In genomic region chr17:27571563-27572129, GRCh38 we compare ENCODE assay signal across 18 cellular contexts. TPM values are rescaled to one million over a fixed set of nuclear protein-coding genes. Genes with fewer than 3 reads are reported as not detected.
A peak's percentile ranks its signal among the peaks of the same experiment; 100 is the strongest.
DNase-seq lines count a peak whose midpoint lies in the region; ATAC-seq and TF ChIP-seq lines count a peak whose summit lies in the region.
"Had no signal": no experiment of that assay in that cellular context is flagged by ENCODE, and none has a peak within 500 bp of the region (broad histone marks: within the 10 kb centered on the region; RNA-seq: fewer than 3 reads in every experiment).

No MANE protein-coding gene starts in this region.

- H3K4me3 ChIP-seq in WERI-Rb-1 (ENCODE audit: low read depth, low read length): no peak overlapping the region
- no peak overlapping the region for H3K4me3 ChIP-seq in left ventricle myocardium inferior
- H3K4me3 ChIP-seq in skeletal muscle tissue (ENCODE audit: low read length in 3 of 3): peak overlapping the region; percentile 8 to 47 (median 41)
- H3K4me3 ChIP-seq: HAP-1, uterus had no signal

- peak overlapping the region; percentile 62 to 82 (median 80) for H3K9ac ChIP-seq in skeletal muscle tissue (ENCODE audit: low read depth in 1 of 3, low read length in 3 of 3)

- peaks cover 8% of the 10 kb centered on the region; the same call in 1 of the 2 replicates for H3K36me3 ChIP-seq in WERI-Rb-1
- H3K36me3 ChIP-seq in left ventricle myocardium inferior: no peaks in the 10 kb centered on the region
- no peaks in the 10 kb centered on the region for H3K36me3 ChIP-seq in skeletal muscle tissue (ENCODE audit: control insufficient read depth in 3 of 3, insufficient read depth in 3 of 3, low read length in 3 of 3)
- H3K36me3 ChIP-seq: HAP-1, uterus had no signal

- no peaks in the 10 kb centered on the region for H3K27me3 ChIP-seq in WERI-Rb-1 (ENCODE audit: insufficient read depth, low read depth, severe bottlenecking)
- H3K27me3 ChIP-seq in left ventricle myocardium inferior (ENCODE audit: low read depth): no peaks in the 10 kb centered on the region
- H3K27me3 ChIP-seq in skeletal muscle tissue (ENCODE audit: control insufficient read depth in 3 of 3, insufficient read depth in 3 of 3, low read length in 3 of 3): no peaks in the 10 kb centered on the region
- H3K27me3 ChIP-seq: uterus had no signal

- H3K9me3 ChIP-seq in WERI-Rb-1 (ENCODE audit: severe bottlenecking): no peaks in the 10 kb centered on the region
- H3K9me3 ChIP-seq in left ventricle myocardium inferior (replicated peaks): no peaks in the 10 kb centered on the region
- no peaks in the 10 kb centered on the region for H3K9me3 ChIP-seq in skeletal muscle tissue (ENCODE audit: control insufficient read depth in 3 of 3, low read length in 3 of 3)
- H3K9me3 ChIP-seq: HAP-1, uterus had no signal

- peaks cover 43% of the 10 kb centered on the region for H3K4me1 Mint-ChIP-seq in activated T-cell treated with anti-CD3 and anti-CD28 coated beads, Interleukin-2, amount 50 U/mL, for 4 hours (ENCODE audit: low read depth)

- H3K4me3 Mint-ChIP-seq in activated T-cell treated with anti-CD3 and anti-CD28 coated beads, Interleukin-2, amount 50 U/mL, for 4 hours: peak overlapping the region; percentile 19

- no peak for ATAC-seq in activated T-cell treated with anti-CD3 and anti-CD28 coated beads, Interleukin-2, amount 50 U/mL, for 4 hours
- no peak for ATAC-seq in HG03460 (IDR thresholded peaks at IDR 0.05; ENCODE audit: unreplicated experiment)
- ATAC-seq: sciatic nerve had no signal

- no peak for DNase-seq in activated T-cell treated with anti-CD3 and anti-CD28 coated beads, Interleukin-2, amount 50 U/mL, for 4 hours
- DNase-seq in activated T-cell treated with anti-CD3 and anti-CD28 coated beads, Interleukin-2, amount 50 U/mL, for 1 hour: no peak
- DNase-seq in WERI-Rb-1: peak; percentile 58
- DNase-seq in left ventricle myocardium inferior: no peak
- no peak for DNase-seq in NCI-H2029 treated with DMSO at 0.1 percent for 48 hours (lab: John Stamatoyannopoulos, UW)
- no peak for DNase-seq in RKO (ENCODE audit: low spot score)
- DNase-seq: ACHN; activated effector memory CD4-positive, alpha-beta T cell treated with anti-CD3 and anti-CD28 coated beads, Interleukin-2, amount 50 U/mL, for 16 hours; DMS53; NCI-H524 treated with DMSO at 0.1 percent for 48 hours; occipital lobe; SHP77; stimulated activated CD4-positive, alpha-beta T cell treated with anti-CD3 and anti-CD28 coated beads, Interleukin-1b, Interleukin-23, amount 100 ng/mL, for 48 hours; uterus had no signal

- H3K9me3 Mint-ChIP-seq in activated T-cell treated with anti-CD3 and anti-CD28 coated beads, Interleukin-2, amount 50 U/mL, for 4 hours: no peaks in the 10 kb centered on the region

- TF ChIP-seq CTCF in WERI-Rb-1 (IDR thresholded peaks at IDR 0.05; ENCODE audit: low read depth, low read length) (no peak), left ventricle myocardium inferior (IDR thresholded peaks at IDR 0.05; ENCODE audit: borderline replicate concordance) (no peak)

- peak overlapping the region; percentile 45 for H3K27ac ChIP-seq in WERI-Rb-1
- H3K27ac ChIP-seq in left ventricle myocardium inferior (replicated peaks): peak overlapping the region; percentile 23
- peak overlapping the region; percentile 97 for H3K27ac ChIP-seq in skeletal muscle tissue (ENCODE audit: low read depth, low read length)
- H3K27ac ChIP-seq: uterus had no signal

- peaks cover 58% of the 10 kb centered on the region for H3K4me1 ChIP-seq in left ventricle myocardium inferior
- peaks cover 64 to 76% (median 71%) of the 10 kb centered on the region in 3 donors for H3K4me1 ChIP-seq in skeletal muscle tissue (ENCODE audit: control insufficient read depth in 3 of 3, insufficient read depth in 3 of 3, low read length in 3 of 3)
- H3K4me1 ChIP-seq: uterus had no signal

- intact Hi-C loops in left ventricle myocardium inferior (cut with micrococcal nuclease): no loop called here

- H3K27me3 Mint-ChIP-seq in activated T-cell treated with anti-CD3 and anti-CD28 coated beads, Interleukin-2, amount 50 U/mL, for 4 hours (ENCODE audit: low read depth): no peaks in the 10 kb centered on the region

- H3K36me3 Mint-ChIP-seq in activated T-cell treated with anti-CD3 and anti-CD28 coated beads, Interleukin-2, amount 50 U/mL, for 4 hours (ENCODE audit: insufficient read depth): no peaks in the 10 kb centered on the region

RNA-seq across cellular contexts. Expression of gene LGALS9, which starts 59.3 kb away (rescaled TPM):
- 10 to 100 TPM; 13.4 to 21.8 (median 16.4) TPM for total RNA-seq in activated T-cell treated with anti-CD3 and anti-CD28 coated beads, Interleukin-2, amount 50 U/mL, for 4 hours
- total RNA-seq in left ventricle myocardium inferior: 15.2 TPM
- total RNA-seq in skeletal muscle tissue: 3.1 TPM

Comparison
In these comparisons a context has a peak if more than half of its experiments do, and no peak if none do; other contexts are left out.
1. H3K27ac ChIP-seq: peak in every context shown above with its lines; median percentile 97 in skeletal muscle tissue; 45 in WERI-Rb-1; 23 in left ventricle myocardium inferior.
2. H3K4me3 ChIP-seq: peak in skeletal muscle tissue (3 of 3); none in WERI-Rb-1 (single experiment) and left ventricle myocardium inferior (single experiment).